In the genomic region with DNA sequence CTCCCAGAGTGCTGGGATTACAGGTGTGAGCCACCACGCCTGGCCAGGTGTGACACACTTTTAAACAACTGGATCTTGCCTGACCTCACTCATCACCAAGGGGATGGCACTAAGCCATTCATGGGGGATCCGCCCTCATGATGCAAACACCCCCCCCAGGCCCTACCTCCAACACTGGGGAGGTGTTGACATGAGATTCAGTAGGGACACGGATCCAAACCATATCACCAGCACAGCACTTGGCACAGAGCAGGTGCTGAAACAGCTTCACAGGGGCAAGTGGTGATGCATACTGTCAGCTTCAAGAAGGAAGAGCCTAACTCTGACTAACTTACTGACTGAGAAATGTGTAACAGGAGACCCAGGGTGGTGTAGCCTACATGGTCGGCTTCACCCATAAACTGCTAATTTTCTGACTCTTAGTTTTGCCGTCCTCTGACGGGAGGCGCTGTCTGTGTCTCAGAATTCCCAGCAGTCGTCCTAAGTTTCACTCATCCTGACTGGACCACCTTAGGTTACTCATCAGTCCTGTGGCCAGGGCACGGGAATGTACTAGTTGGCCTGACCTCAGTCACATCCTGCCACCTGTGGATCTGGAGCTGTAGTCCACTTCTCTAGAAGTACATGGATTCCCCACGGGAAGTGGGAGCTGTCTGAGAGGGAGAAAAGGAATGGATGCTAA, we compare ENCODE assay signal across 16 cellular contexts.
"Had no signal": no experiment of that assay in that cellular context is flagged by ENCODE, and none has a peak within 500 bp of the region (broad histone marks: within the 10 kb centered on the region; RNA-seq: fewer than 3 reads in every experiment).

No MANE protein-coding gene starts in this region.

- DNase-seq: activated CD4-positive, alpha-beta memory T cell treated with anti-CD3 and anti-CD28 coated beads, Interleukin-2, amount 10 ng/mL, durations not matched to agents 7 days and 5 days; activated CD4-positive, alpha-beta T cell treated with anti-CD3 and anti-CD28 coated beads for 4 hours; activated T-cell treated with anti-CD3 and anti-CD28 coated beads, Interleukin-2, amount 50 U/mL, for 24 hours; adrenal gland; central memory CD4-positive, alpha-beta T cell; naive B cell; ovary; stimulated activated CD4-positive, alpha-beta T cell treated with anti-CD3 and anti-CD28 coated beads, Interleukin-2, amount 100 ng/mL, for 48 hours; T-helper 2 cell; transverse colon had no signal

- H3K9me3 ChIP-seq: adrenal gland, esophagus muscularis mucosa, ovary, transverse colon had no signal

- H2AFZ ChIP-seq: neural progenitor cell had no signal

- H3K4me1 Mint-ChIP-seq: activated CD4-positive, alpha-beta memory T cell treated with anti-CD3 and anti-CD28 coated beads, Interleukin-2, amount 10 ng/mL, durations not matched to agents 7 days and 5 days; activated naive CD4-positive, alpha-beta T cell treated with anti-CD3 and anti-CD28 coated beads, Interleukin-2, amount 50 U/mL, for 24 hours; neural progenitor cell; stimulated activated memory B cell treated with anti-CD40 and anti-IgM and Interleukin-4, amounts not matched to agents 10 μg/mL and 1 μg/mL and 100 μg/mL, for 72 hours; WTC11 had no signal

- H3K4me1 ChIP-seq: esophagus muscularis mucosa, neural progenitor cell had no signal

- H3K36me3 Mint-ChIP-seq: neural progenitor cell had no signal

- H3K27ac Mint-ChIP-seq: activated CD4-positive, alpha-beta memory T cell treated with anti-CD3 and anti-CD28 coated beads, Interleukin-2, amount 10 ng/mL, durations not matched to agents 7 days and 5 days; activated naive CD4-positive, alpha-beta T cell treated with anti-CD3 and anti-CD28 coated beads, Interleukin-2, amount 50 U/mL, for 24 hours; activated T-cell treated with anti-CD3 and anti-CD28 coated beads, Interleukin-2, amount 50 U/mL, for 24 hours; naive B cell; neural progenitor cell; stimulated activated memory B cell treated with anti-CD40 and anti-IgM and Interleukin-4, amounts not matched to agents 10 μg/mL and 1 μg/mL and 100 μg/mL, for 72 hours; WTC11 had no signal

- H3K27me3 Mint-ChIP-seq: activated CD4-positive, alpha-beta memory T cell treated with anti-CD3 and anti-CD28 coated beads, Interleukin-2, amount 10 ng/mL, durations not matched to agents 7 days and 5 days; activated naive CD4-positive, alpha-beta T cell treated with anti-CD3 and anti-CD28 coated beads, Interleukin-2, amount 50 U/mL, for 24 hours; activated T-cell treated with anti-CD3 and anti-CD28 coated beads, Interleukin-2, amount 50 U/mL, for 24 hours had no signal

- H3K4me3 Mint-ChIP-seq: activated CD4-positive, alpha-beta memory T cell treated with anti-CD3 and anti-CD28 coated beads, Interleukin-2, amount 10 ng/mL, durations not matched to agents 7 days and 5 days; activated naive CD4-positive, alpha-beta T cell treated with anti-CD3 and anti-CD28 coated beads, Interleukin-2, amount 50 U/mL, for 24 hours; activated T-cell treated with anti-CD3 and anti-CD28 coated beads, Interleukin-2, amount 50 U/mL, for 24 hours; naive B cell; neural progenitor cell; stimulated activated memory B cell treated with anti-CD40 and anti-IgM and Interleukin-4, amounts not matched to agents 10 μg/mL and 1 μg/mL and 100 μg/mL, for 72 hours; WTC11 had no signal

- H3K27me3 ChIP-seq: adrenal gland, esophagus muscularis mucosa, neural progenitor cell, ovary, transverse colon had no signal

- H3K4me3 ChIP-seq: adrenal gland, coronary artery, esophagus muscularis mucosa, neural progenitor cell, ovary, transverse colon had no signal

- H3K9me3 Mint-ChIP-seq: activated CD4-positive, alpha-beta memory T cell treated with anti-CD3 and anti-CD28 coated beads, Interleukin-2, amount 10 ng/mL, durations not matched to agents 7 days and 5 days; activated naive CD4-positive, alpha-beta T cell treated with anti-CD3 and anti-CD28 coated beads, Interleukin-2, amount 50 U/mL, for 24 hours; activated T-cell treated with anti-CD3 and anti-CD28 coated beads, Interleukin-2, amount 50 U/mL, for 24 hours; neural progenitor cell; stimulated activated memory B cell treated with anti-CD40 and anti-IgM and Interleukin-4, amounts not matched to agents 10 μg/mL and 1 μg/mL and 100 μg/mL, for 72 hours; WTC11 had no signal

- H3K4me2 ChIP-seq: neural progenitor cell had no signal

- H3K36me3 ChIP-seq: adrenal gland, esophagus muscularis mucosa, neural progenitor cell, ovary, transverse colon had no signal

- H3K27ac ChIP-seq: adrenal gland, coronary artery, esophagus muscularis mucosa, neural progenitor cell, ovary, transverse colon had no signal
